Comparison of ENCODE assay signal across 8 cellular contexts in genomic region chr3:35659808-35660207, GRCh38. TPM values are rescaled to one million over a fixed set of nuclear protein-coding genes. Genes with fewer than 3 reads are reported as not detected.
DNase-seq lines count a peak whose midpoint lies in the region; ATAC-seq and TF ChIP-seq lines count a peak whose summit lies in the region.
"Had no signal": no experiment of that assay in that cellular context is flagged by ENCODE, and none has a peak within 500 bp of the region (broad histone marks: within the 10 kb centered on the region; RNA-seq: fewer than 3 reads in every experiment).

No MANE protein-coding gene starts in this region.

- no peak overlapping the region for H3K4me3 ChIP-seq in prostate gland

- intact Hi-C loops in prostate gland (cut with DNase I), result no loop called here
- intact Hi-C loops in activated T-helper 2 cell treated with anti-CD3 and anti-CD28 coated beads, Interferon-gamma antibody, Interleukin-2, Interleukin-4, amounts not matched to agents 10 μg/mL and 5 μg/mL and 100 μg/mL, durations not matched to agents 14 hours and 24 hours and 36 hours (cut with micrococcal nuclease), result no loop called here

- H3K4me3 Mint-ChIP-seq in activated T-helper 2 cell treated with anti-CD3 and anti-CD28 coated beads, Interferon-gamma antibody, Interleukin-2, Interleukin-4, amounts not matched to agents 10 μg/mL and 5 μg/mL and 100 μg/mL, durations not matched to agents 14 hours and 24 hours and 36 hours (ENCODE audit: low read depth), result no peak overlapping the region

- H3K9me3 Mint-ChIP-seq in activated T-helper 2 cell treated with anti-CD3 and anti-CD28 coated beads, Interferon-gamma antibody, Interleukin-2, Interleukin-4, amounts not matched to agents 10 μg/mL and 5 μg/mL and 100 μg/mL, durations not matched to agents 14 hours and 24 hours and 36 hours, result no peaks in the 10 kb centered on the region

- no peaks in the 10 kb centered on the region for H3K27me3 ChIP-seq in prostate gland (replicated peaks; ENCODE audit: insufficient read depth)

- H3K4me1 ChIP-seq in prostate gland (replicated peaks), result peaks cover 3% of the 10 kb centered on the region

- in situ Hi-C loops in GM13977 (cut with MboI; ENCODE audit: low pct_unique_long_range_greater_than_20kb, low sequenced_read_pairs, unreplicated experiment) (no loop called here), T47D (cut with HindIII; ENCODE audit: low pct_unique_long_range_greater_than_20kb, low sequenced_read_pairs) (no loop called here)

- TF ChIP-seq CTCF in GM13977 (IDR thresholded peaks at IDR 0.05; ENCODE audit: extremely low read depth, insufficient read depth, missing control alignments), result peak; percentile 45
- no peak for TF ChIP-seq CTCF in prostate gland (IDR thresholded peaks at IDR 0.05)

- H3K27ac Mint-ChIP-seq in activated T-helper 2 cell treated with anti-CD3 and anti-CD28 coated beads, Interferon-gamma antibody, Interleukin-2, Interleukin-4, amounts not matched to agents 10 μg/mL and 5 μg/mL and 100 μg/mL, durations not matched to agents 14 hours and 24 hours and 36 hours, result no peak overlapping the region

- H3K36me3 Mint-ChIP-seq in activated T-helper 2 cell treated with anti-CD3 and anti-CD28 coated beads, Interferon-gamma antibody, Interleukin-2, Interleukin-4, amounts not matched to agents 10 μg/mL and 5 μg/mL and 100 μg/mL, durations not matched to agents 14 hours and 24 hours and 36 hours (ENCODE audit: low read depth), result no peaks in the 10 kb centered on the region

- H3K9me3 ChIP-seq in prostate gland, result no peaks in the 10 kb centered on the region

- H3K27ac ChIP-seq in prostate gland, result no peak overlapping the region

- H3K27me3 Mint-ChIP-seq in activated T-helper 2 cell treated with anti-CD3 and anti-CD28 coated beads, Interferon-gamma antibody, Interleukin-2, Interleukin-4, amounts not matched to agents 10 μg/mL and 5 μg/mL and 100 μg/mL, durations not matched to agents 14 hours and 24 hours and 36 hours (ENCODE audit: low read depth), result no peaks in the 10 kb centered on the region

- ATAC-seq in GM21723 (IDR thresholded peaks at IDR 0.05; ENCODE audit: unreplicated experiment), result no peak

- DNase-seq in GM13977 (ENCODE audit: low spot score), result no peak
- DNase-seq in NCI-H2081 (lab: John Stamatoyannopoulos, UW), result peak; percentile 45 to 75
- DNase-seq in T47D (ENCODE audit: low read depth in 1 of 2, low spot score in 1 of 2), result peak; percentile 33 to 81
- peak; percentile 45 for DNase-seq in prostate gland (ENCODE audit: low spot score)
- DNase-seq in activated T-cell treated with anti-CD3 and anti-CD28 coated beads for 4 hours, result no peak
- no peak for DNase-seq in activated T-helper 2 cell treated with anti-CD3 and anti-CD28 coated beads, Interferon-gamma antibody, Interleukin-2, Interleukin-4, amounts not matched to agents 10 μg/mL and 5 μg/mL and 100 μg/mL, durations not matched to agents 14 hours and 24 hours and 36 hours (ENCODE audit: low spot score)

- H3K36me3 ChIP-seq in prostate gland, result no peaks in the 10 kb centered on the region

- TF ChIP-seq POLR2A in prostate gland (IDR thresholded peaks at IDR 0.05), result no peak

- no peaks in the 10 kb centered on the region for H3K4me1 Mint-ChIP-seq in activated T-helper 2 cell treated with anti-CD3 and anti-CD28 coated beads, Interferon-gamma antibody, Interleukin-2, Interleukin-4, amounts not matched to agents 10 μg/mL and 5 μg/mL and 100 μg/mL, durations not matched to agents 14 hours and 24 hours and 36 hours (ENCODE audit: low read depth)

RNA-seq across cellular contexts. Expression of gene ARPP21, which starts 20.5 kb away (rescaled TPM):
- 1 to 10 TPM in 1 of 2 donors, not detected in 1; 8.1 TPM for total RNA-seq in prostate gland
- total RNA-seq in activated T-helper 2 cell treated with anti-CD3 and anti-CD28 coated beads, Interferon-gamma antibody, Interleukin-2, Interleukin-4, amounts not matched to agents 10 μg/mL and 5 μg/mL and 100 μg/mL, durations not matched to agents 14 hours and 24 hours and 36 hours, result 0.14 TPM in 1 of 2 replicates, not detected in the other
- total RNA-seq: T-helper 1 cell treated with Interleukin-12 subunit alpha and Interleukin-12 subunit beta and Interleukin-4 antibody, amounts not matched to agents 30 ng/mL and 1 ng/mL, for 36 hours had no signal

Comparison
In these comparisons a context has a peak if more than half of its experiments do, and no peak if none do; other contexts are left out.
1. DNase-seq: peak in NCI-H2081 (2 of 2), T47D (2 of 2) and prostate gland (single experiment); none in GM13977 (single experiment), activated T-cell treated with anti-CD3 and anti-CD28 coated beads for 4 hours (single experiment) and activated T-helper 2 cell treated with anti-CD3 and anti-CD28 coated beads, Interferon-gamma antibody, Interleukin-2, Interleukin-4, amounts not matched to agents 10 μg/mL and 5 μg/mL and 100 μg/mL, durations not matched to agents 14 hours and 24 hours and 36 hours (single experiment).